8 cellular contexts compared by ENCODE assay signal in the genomic region with DNA sequence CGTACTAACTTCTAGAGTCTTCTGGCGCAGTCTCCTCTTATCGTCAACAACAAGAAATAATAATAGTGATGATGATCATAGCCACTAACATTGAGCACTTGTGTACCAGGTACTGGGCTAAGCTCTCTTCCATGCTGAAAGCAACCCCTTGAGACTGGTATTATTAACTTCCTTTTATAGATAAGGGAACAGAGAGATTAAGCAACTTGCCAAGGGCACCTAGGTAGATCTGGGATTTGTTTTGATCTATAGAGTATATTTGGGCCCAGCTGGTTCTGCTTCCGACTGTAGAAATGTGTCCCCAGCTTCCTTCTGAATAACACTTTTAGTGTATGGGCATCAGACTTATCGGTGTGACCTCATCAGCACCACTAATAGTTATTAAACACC. TPM values are rescaled to one million over a fixed set of nuclear protein-coding genes. Genes with fewer than 3 reads are reported as not detected.
DNase-seq lines count a peak whose midpoint lies in the region; ATAC-seq and TF ChIP-seq lines count a peak whose summit lies in the region.

No MANE protein-coding gene starts in this region.

- DNase-seq in BJ (ENCODE audit: low read depth) (no peak), GM19238 (ENCODE audit: insufficient read length, low spot score) (no peak), DMS 273 (lab: John Stamatoyannopoulos, UW; ENCODE audit: unreplicated experiment) (no peak)
- DNase-seq in Jurkat, Clone E6-1 (ENCODE audit: low read depth, low spot score): no peak

- no peaks in the 10 kb centered on the region for H3K9me3 ChIP-seq in neuron (ENCODE audit: low read length)

- peak overlapping the region; percentile 19 for H3K27ac Mint-ChIP-seq in dendritic cell treated with granulocyte-macrophage colony-stimulating factor and Interleukin-4, amounts not matched to agents 40 ng/mL and 50 ng/mL, for 4 days

- H3K36me3 ChIP-seq in BJ (ENCODE audit: control insufficient read depth, insufficient read depth, low read length) (no peaks in the 10 kb centered on the region), neuron (ENCODE audit: insufficient read depth, low read length) (no peaks in the 10 kb centered on the region)

- no peaks in the 10 kb centered on the region for H3K27me3 Mint-ChIP-seq in dendritic cell treated with granulocyte-macrophage colony-stimulating factor and Interleukin-4, amounts not matched to agents 40 ng/mL and 50 ng/mL, for 4 days

- H3K4me1 Mint-ChIP-seq in dendritic cell treated with granulocyte-macrophage colony-stimulating factor and Interleukin-4, amounts not matched to agents 40 ng/mL and 50 ng/mL, for 4 days (ENCODE audit: low read depth): peaks cover 47% of the 10 kb centered on the region

- CTCF ChIA-PET in BJ (lab: Yijun Ruan, JAX): interaction anchor here (0.7 to 14.7 kb wide), 4 partner anchors 27 to 129 kb away, joined by 3 to 233 read pairs (median 124); partner anchors contain the start of gene ARHGEF40

- no peaks in the 10 kb centered on the region for H3K36me3 Mint-ChIP-seq in dendritic cell treated with granulocyte-macrophage colony-stimulating factor and Interleukin-4, amounts not matched to agents 40 ng/mL and 50 ng/mL, for 4 days (ENCODE audit: low read depth)

- POLR2A ChIA-PET in BJ (lab: Charles Lee): no interaction called here

- H2AFZ ChIP-seq in neuron (ENCODE audit: low read depth, low read length): no peak overlapping the region

- H3K4me1 ChIP-seq in neuron (ENCODE audit: insufficient read depth, low read length): peaks cover 53% of the 10 kb centered on the region

- H3K9me3 Mint-ChIP-seq in dendritic cell treated with granulocyte-macrophage colony-stimulating factor and Interleukin-4, amounts not matched to agents 40 ng/mL and 50 ng/mL, for 4 days: no peaks in the 10 kb centered on the region

- ATAC-seq in GM18520 (IDR thresholded peaks at IDR 0.05; ENCODE audit: unreplicated experiment) (no peak), HG02973 (IDR thresholded peaks at IDR 0.05; ENCODE audit: unreplicated experiment) (no peak)

- H3K27me3 ChIP-seq in BJ (ENCODE audit: control insufficient read depth, insufficient read depth, low read length): 0 out of 2 replicates have a peak, but pooled peaks cover 1% of the 10 kb centered on the region
- no peaks in the 10 kb centered on the region for H3K27me3 ChIP-seq in neuron (ENCODE audit: insufficient read depth, low read length)

- H3K4me3 ChIP-seq in BJ (ENCODE audit: low read depth, low read length) (peak overlapping the region; percentile 46; the same call in 1 of the 2 replicates), neuron (ENCODE audit: low read length) (peak overlapping the region; percentile 83)
- H3K4me3 ChIP-seq in Jurkat, Clone E6-1 (ENCODE audit: low read length): peak overlapping the region; percentile 87; the same call in 1 of the 2 replicates

- intact Hi-C loops in dendritic cell treated with granulocyte-macrophage colony-stimulating factor and Interleukin-4, amounts not matched to agents 40 ng/mL and 50 ng/mL, for 4 days (cut with micrococcal nuclease): no loop called here

- no peak for TF ChIP-seq CTCF in BJ (IDR thresholded peaks at IDR 0.05; ENCODE audit: insufficient read depth, low read depth, low read length)

- peak overlapping the region; percentile 71 for H3K4me3 Mint-ChIP-seq in dendritic cell treated with granulocyte-macrophage colony-stimulating factor and Interleukin-4, amounts not matched to agents 40 ng/mL and 50 ng/mL, for 4 days

RNA-seq across cellular contexts. Expression of gene ZNF219, which starts 1.1 kb away (rescaled TPM):
- polyA plus RNA-seq in BJ (2011; rRNA removed): 10.5 and 12.2 TPM in 2 replicates
- 3.9 and 6.1 TPM in 2 replicates for polyA minus RNA-seq in BJ (2011; rRNA and poly(A)+ RNA removed)
- polyA plus RNA-seq in Jurkat, Clone E6-1 (2012; ENCODE audit: insufficient read depth, insufficient read length): 27.1 TPM

RNA-seq across cellular contexts. Expression of gene TMEM253, which starts 1.3 kb away (rescaled TPM):
- polyA plus RNA-seq in BJ (2011; rRNA removed): 0.55 and 0.75 TPM in 2 replicates
- 0.14 TPM in 1 of 2 replicates, not detected in the other for polyA minus RNA-seq in BJ (2011; rRNA and poly(A)+ RNA removed)
- polyA plus RNA-seq in Jurkat, Clone E6-1 (2012; ENCODE audit: insufficient read depth, insufficient read length): not detected

RNA-seq across cellular contexts. Expression of gene ARHGEF40, which starts 29.5 kb away (rescaled TPM):
- polyA plus RNA-seq in BJ (2011; rRNA removed): 40.4 and 62.7 TPM in 2 replicates
- 38.1 and 59.2 TPM in 2 replicates for polyA minus RNA-seq in BJ (2011; rRNA and poly(A)+ RNA removed)
- polyA plus RNA-seq in Jurkat, Clone E6-1 (2012; ENCODE audit: insufficient read depth, insufficient read length): 1.6 TPM

RNA-seq across cellular contexts. Expression of gene RNASE8, which starts 42.0 kb away (rescaled TPM):
- polyA plus RNA-seq in BJ (2011; rRNA removed): not detected in 2 replicates
- polyA minus RNA-seq in BJ (2011; rRNA and poly(A)+ RNA removed): not detected in 2 replicates
- not detected for polyA plus RNA-seq in Jurkat, Clone E6-1 (2012; ENCODE audit: insufficient read depth, insufficient read length)

RNA-seq across cellular contexts. Expression of gene OR5AU1, which starts 56.3 kb away (rescaled TPM):
- not detected in 2 replicates for polyA plus RNA-seq in BJ (2011; rRNA removed)
- polyA minus RNA-seq in BJ (2011; rRNA and poly(A)+ RNA removed): not detected in 2 replicates
- polyA plus RNA-seq in Jurkat, Clone E6-1 (2012; ENCODE audit: insufficient read depth, insufficient read length): not detected
